ENCODE assay signal across 1 cellular context in the genomic region with DNA sequence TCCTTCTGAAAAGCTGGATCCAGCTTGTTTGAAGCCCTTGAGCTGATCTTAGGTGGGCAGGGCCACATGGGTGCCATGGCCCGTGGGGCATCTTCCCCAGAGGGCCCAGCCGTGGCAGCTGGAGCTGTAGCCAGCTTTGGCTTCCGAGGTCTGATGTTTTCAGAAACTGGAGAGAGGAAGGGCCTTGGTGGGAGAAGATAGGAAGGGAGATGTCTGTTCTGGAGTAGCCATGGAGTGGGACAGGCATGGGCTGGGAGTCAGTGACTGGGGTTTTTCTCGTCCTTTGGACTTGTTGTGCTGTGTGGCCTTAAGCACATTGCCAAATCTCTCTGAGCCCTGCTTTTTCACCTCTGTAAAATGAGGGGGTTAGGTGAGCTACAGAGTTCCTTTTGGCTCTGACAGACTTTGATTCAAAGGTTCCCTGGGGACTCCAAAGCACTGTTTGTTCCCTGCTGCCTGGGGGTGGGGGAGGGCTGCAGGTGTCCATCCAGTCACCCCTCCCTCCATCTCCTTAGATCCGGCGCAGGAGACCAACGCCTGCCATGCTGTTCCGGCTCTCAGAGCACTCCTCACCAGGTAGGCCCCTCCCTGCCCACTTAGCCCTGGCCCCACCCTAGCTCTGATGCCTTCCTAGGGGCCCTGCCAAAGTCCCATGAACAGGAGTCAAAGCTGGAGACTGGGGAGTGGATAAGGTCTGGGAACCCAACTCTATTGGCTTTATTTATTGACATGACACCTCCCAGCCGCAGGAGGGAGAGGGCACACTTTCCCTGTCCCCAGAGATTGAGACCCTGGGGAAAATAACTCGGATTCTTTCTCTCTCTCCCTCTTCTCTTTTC.
TF ChIP-seq lines count a peak whose summit lies in the region.

No MANE protein-coding gene starts in this region.

TF ChIP-seq in K562, 482 proteins besides CTCF, POLR2A, EP300 and RAD21:
- TF ChIP-seq ZSCAN29 (IDR thresholded peaks at IDR 0.05) (0 out of 2 replicates have a peak, but pooled peaks have one; percentile 34), ZFP36 (IDR thresholded peaks at IDR 0.05; ENCODE audit: low read depth, low read length, partially characterized antibody) (peak; percentile 62), TAL1 (IDR thresholded peaks at IDR 0.05) (no peak), ZNF184 (CRISPR knock-in tag; IDR thresholded peaks at IDR 0.05) (no peak)
- TF ChIP-seq, protein P1, sequence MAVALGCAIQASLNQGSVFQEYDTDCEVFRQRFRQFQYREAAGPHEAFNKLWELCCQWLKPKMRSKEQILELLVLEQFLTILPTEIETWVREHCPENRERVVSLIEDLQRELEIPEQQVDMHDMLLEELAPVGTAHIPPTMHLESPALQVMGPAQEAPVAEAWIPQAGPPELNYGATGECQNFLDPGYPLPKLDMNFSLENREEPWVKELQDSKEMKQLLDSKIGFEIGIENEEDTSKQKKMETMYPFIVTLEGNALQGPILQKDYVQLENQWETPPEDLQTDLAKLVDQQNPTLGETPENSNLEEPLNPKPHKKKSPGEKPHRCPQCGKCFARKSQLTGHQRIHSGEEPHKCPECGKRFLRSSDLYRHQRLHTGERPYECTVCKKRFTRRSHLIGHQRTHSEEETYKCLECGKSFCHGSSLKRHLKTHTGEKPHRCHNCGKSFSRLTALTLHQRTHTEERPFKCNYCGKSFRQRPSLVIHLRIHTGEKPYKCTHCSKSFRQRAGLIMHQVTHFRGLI (CRISPR knock-in tag; IDR thresholded peaks at IDR 0.05): no peak
- TF ChIP-seq, protein P2, sequence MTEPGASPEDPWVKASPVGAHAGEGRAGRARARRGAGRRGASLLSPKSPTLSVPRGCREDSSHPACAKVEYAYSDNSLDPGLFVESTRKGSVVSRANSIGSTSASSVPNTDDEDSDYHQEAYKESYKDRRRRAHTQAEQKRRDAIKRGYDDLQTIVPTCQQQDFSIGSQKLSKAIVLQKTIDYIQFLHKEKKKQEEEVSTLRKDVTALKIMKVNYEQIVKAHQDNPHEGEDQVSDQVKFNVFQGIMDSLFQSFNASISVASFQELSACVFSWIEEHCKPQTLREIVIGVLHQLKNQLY (CRISPR knock-in tag; conservative IDR thresholded peaks at IDR 0.05): no peak
- TF ChIP-seq, protein P3, sequence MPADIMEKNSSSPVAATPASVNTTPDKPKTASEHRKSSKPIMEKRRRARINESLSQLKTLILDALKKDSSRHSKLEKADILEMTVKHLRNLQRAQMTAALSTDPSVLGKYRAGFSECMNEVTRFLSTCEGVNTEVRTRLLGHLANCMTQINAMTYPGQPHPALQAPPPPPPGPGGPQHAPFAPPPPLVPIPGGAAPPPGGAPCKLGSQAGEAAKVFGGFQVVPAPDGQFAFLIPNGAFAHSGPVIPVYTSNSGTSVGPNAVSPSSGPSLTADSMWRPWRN (IDR thresholded peaks at IDR 0.05; ENCODE audit: low read depth): no peak
